Comparison of ENCODE assay signal across 8 cellular contexts in genomic region chr19:11558881-11559828, GRCh38. TPM values are rescaled to one million over a fixed set of nuclear protein-coding genes. Genes with fewer than 3 reads are reported as not detected.
DNase-seq lines count a peak whose midpoint lies in the region; ATAC-seq, FAIRE-seq and TF ChIP-seq lines count a peak whose summit lies in the region.

Gene ELOF1, minus strand, starts transcription at chr19:11559230. Its CDS starts 4,883 bp downstream, at chr19:11554347.

- H3K4me1 ChIP-seq in ACC112 (ENCODE audit: control insufficient read depth, insufficient read depth, low read length, unreplicated experiment) (no peaks in the 10 kb centered on the region), small intestine (ENCODE audit: control insufficient read depth in 2 of 2, insufficient read depth in 1 of 2, low read depth in 1 of 2, low read length in 1 of 2) (peaks cover 3 to 6% of the 10 kb centered on the region in 2 donors)

- DNase-seq in NCI-H2227 treated with DMSO at 0.1 percent for 48 hours (lab: John Stamatoyannopoulos, UW) (peak; percentile 92), bronchial epithelial cell (ENCODE audit: low read depth) (peak; percentile 96), iPS-NIHi11 (ENCODE audit: low spot score) (peak; percentile 99), small intestine (peak; percentile 99)

- H3K27me3 ChIP-seq in ACC112 (ENCODE audit: insufficient read depth, low read length) (no peaks in the 10 kb centered on the region), bronchial epithelial cell (ENCODE audit: control insufficient read depth, insufficient read depth, low read length) (no peaks in the 10 kb centered on the region), small intestine (ENCODE audit: control insufficient read depth in 2 of 2, insufficient read depth in 2 of 2, low read length in 2 of 2) (no peaks in the 10 kb centered on the region)

- peaks cover 34% of the 10 kb centered on the region for H3K79me2 ChIP-seq in ACC112 (ENCODE audit: control insufficient read depth, insufficient read depth, low read length, unreplicated experiment)

- peak within 1 kb of the TSS; percentile 99 for H2AFZ ChIP-seq in ACC112 (ENCODE audit: low read length, unreplicated experiment)

- H3K4me3 ChIP-seq in ACC112 (ENCODE audit: low read depth, low read length) (peak within 1 kb of the TSS; percentile 90), WI38 (ENCODE audit: low read depth, low read length) (peak within 1 kb of the TSS; percentile 99), bronchial epithelial cell (ENCODE audit: low read depth, low read length) (peak within 1 kb of the TSS; percentile 89), small intestine (ENCODE audit: low read depth in 1 of 2, low read length in 2 of 2) (peak within 1 kb of the TSS; percentile 53 to 80)

- H3K36me3 ChIP-seq in ACC112 (ENCODE audit: insufficient read depth, low read length), result no peaks in the 10 kb centered on the region
- peaks cover 8% of the 10 kb centered on the region for H3K36me3 ChIP-seq in bronchial epithelial cell (ENCODE audit: control insufficient read depth, insufficient read depth, low read length)
- no peaks in the 10 kb centered on the region for H3K36me3 ChIP-seq in small intestine (ENCODE audit: control insufficient read depth in 2 of 2, insufficient read depth in 2 of 2, low read length in 2 of 2)

- FAIRE-seq in bronchial epithelial cell (lab: Jason Lieb, UNC) (no peak), small intestine (lab: Jason Lieb, UNC) (no peak)

- H3K27ac ChIP-seq in ACC112 (ENCODE audit: low read depth, low read length), result no peak within 1 kb of the TSS
- peak within 1 kb of the TSS; percentile 67 to 85 for H3K27ac ChIP-seq in small intestine (ENCODE audit: low read depth in 1 of 2, low read length in 1 of 2)

- ATAC-seq in GM18868 (IDR thresholded peaks at IDR 0.05; ENCODE audit: unreplicated experiment) (peak; percentile 77), HG03139 (IDR thresholded peaks at IDR 0.05; ENCODE audit: unreplicated experiment) (peak; percentile 74)

- TF ChIP-seq CTCF in WI38 (IDR thresholded peaks at IDR 0.05; ENCODE audit: low read depth, low read length) (no peak), bronchial epithelial cell (IDR thresholded peaks at IDR 0.05; ENCODE audit: insufficient read depth, low read length, severe bottlenecking) (peak; percentile 36)

- no peaks in the 10 kb centered on the region for H3K9me3 ChIP-seq in small intestine (ENCODE audit: control insufficient read depth, low read depth)

- 2% methylated on average over 50 to 57 of the region's 57 CpGs for WGBS in small intestine, 3 donors

RNA-seq across cellular contexts. Expression of gene ELOF1, which starts in this region (rescaled TPM):
- 20.3 and 30.7 TPM in 2 replicates for total RNA-seq in bronchial epithelial cell
- 10 to 100 TPM; 39.0 to 80.3 (median 64.0) TPM for polyA plus RNA-seq in small intestine
